ENCODE assay signal across 8 cellular contexts in the genomic region with DNA sequence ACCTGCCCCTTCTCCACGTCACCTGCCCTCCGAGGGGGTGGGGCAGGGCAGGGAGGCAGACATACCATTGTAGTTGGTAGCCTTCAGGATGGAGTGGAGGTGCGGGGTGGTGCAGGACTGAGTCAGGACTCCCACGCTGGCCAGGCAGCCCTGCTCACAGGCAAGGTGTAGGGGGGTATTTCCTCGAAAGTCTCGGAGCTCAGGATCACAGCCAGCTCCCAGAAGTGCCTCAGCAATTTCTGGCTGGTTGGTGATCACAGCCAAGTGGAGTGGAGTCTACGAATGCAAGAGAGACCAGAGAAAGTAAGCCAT.
DNase-seq lines count a peak whose midpoint lies in the region; ATAC-seq and TF ChIP-seq lines count a peak whose summit lies in the region.

No MANE protein-coding gene starts in this region.

- H3K27ac ChIP-seq in OCI-LY3 (ENCODE audit: low read length), result peak overlapping the region; percentile 98

- in situ Hi-C loops in astrocyte of the spinal cord (cut with HindIII; ENCODE audit: low sequenced_read_pairs), result no loop called here

- no peaks in the 10 kb centered on the region for H3K9me3 ChIP-seq in OCI-LY3 (ENCODE audit: insufficient read depth, low read length)

- H3K9ac ChIP-seq in OCI-LY3 (ENCODE audit: low read length), result peak overlapping the region; percentile 99

- H2AFZ ChIP-seq in OCI-LY3 (ENCODE audit: low read depth, low read length), result no peak overlapping the region

- peak overlapping the region; percentile 83 for H3K4me3 ChIP-seq in OCI-LY3 (ENCODE audit: low read length)
- peak overlapping the region; percentile 67 for H3K4me3 ChIP-seq in astrocyte of the spinal cord (ENCODE audit: low read depth, low read length)

- no peak for ATAC-seq in HG02938 (IDR thresholded peaks at IDR 0.05; ENCODE audit: unreplicated experiment)
- no peak for ATAC-seq in HG02970 (IDR thresholded peaks at IDR 0.05; ENCODE audit: low FRiP score, unreplicated experiment)

- H3K4me1 ChIP-seq in OCI-LY3 (ENCODE audit: low read length), result peaks cover 64% of the 10 kb centered on the region

- DNase-seq in Ammon's horn (ENCODE audit: low spot score) (peak; percentile 22), astrocyte of the spinal cord (ENCODE audit: low read depth, low spot score) (peak; percentile 36), kidney glomerular epithelial cell (lab: John Stamatoyannopoulos, UW) (peak; percentile 55), NCI-H524 treated with DMSO at 0.1 percent for 48 hours (lab: John Stamatoyannopoulos, UW) (no peak)
- peak in 2 of 3 experiments; percentile 38 to 45 for DNase-seq in stimulated activated CD4-positive, alpha-beta T cell treated with anti-CD3 and anti-CD28 coated beads, TNF-alpha, amount 100 ng/mL, for 4 hours (ENCODE audit: low read depth in 3 of 3)

- peaks cover 36% of the 10 kb centered on the region for H3K36me3 ChIP-seq in OCI-LY3 (replicated peaks; ENCODE audit: low read depth, low read length)

- peaks cover 41% of the 10 kb centered on the region for H3K79me2 ChIP-seq in OCI-LY3 (ENCODE audit: low read length)

- TF ChIP-seq CTCF in OCI-LY3 (IDR thresholded peaks at IDR 0.05; ENCODE audit: low read depth, low read length) (no peak), astrocyte of the spinal cord (IDR thresholded peaks at IDR 0.05; ENCODE audit: low read depth, low read length) (no peak)

- H4K20me1 ChIP-seq in OCI-LY3 (ENCODE audit: insufficient read depth, low read length), result peaks cover 41% of the 10 kb centered on the region

- peak overlapping the region; percentile 97 for H3K4me2 ChIP-seq in OCI-LY3 (ENCODE audit: low read length)

- no peaks in the 10 kb centered on the region for H3K27me3 ChIP-seq in OCI-LY3 (ENCODE audit: low read depth, low read length)
